In the genomic region with DNA sequence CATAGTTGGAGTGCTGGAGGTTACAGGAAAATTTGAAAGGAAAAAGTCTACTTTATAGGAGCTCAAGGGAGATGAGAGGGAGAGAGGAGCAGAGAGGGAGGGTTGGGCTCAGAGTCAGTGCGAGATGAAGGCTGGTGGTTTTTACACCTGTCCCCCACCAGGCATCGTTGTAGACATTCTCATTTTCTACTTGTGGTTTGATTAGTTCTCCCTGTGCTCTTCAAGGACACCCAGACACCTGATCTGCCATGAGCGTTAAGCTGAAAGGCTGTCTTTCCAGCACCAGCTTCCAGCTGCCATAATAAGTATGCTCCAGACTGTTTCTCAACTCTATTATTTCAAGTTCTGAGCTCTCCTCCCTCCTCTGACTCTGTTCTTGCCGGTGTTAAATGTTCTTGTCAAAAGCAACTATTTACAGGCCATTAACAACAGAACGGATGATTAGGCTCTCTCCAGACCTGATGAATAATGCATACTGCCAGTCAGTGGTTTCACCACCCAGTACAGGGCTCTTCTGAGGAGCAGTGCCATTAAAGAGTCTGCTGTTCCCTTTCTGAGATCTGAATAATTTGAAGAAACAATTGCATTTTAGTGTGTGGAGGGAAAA, we compare ENCODE assay signal across 16 cellular contexts.
"Had no signal": no experiment of that assay in that cellular context is flagged by ENCODE, and none has a peak within 500 bp of the region (broad histone marks: within the 10 kb centered on the region; RNA-seq: fewer than 3 reads in every experiment).

No MANE protein-coding gene starts in this region.

- H3K27me3 ChIP-seq: adrenal gland, body of pancreas, foreskin keratinocyte, heart left ventricle, ovary, right atrium auricular region, stomach, vagina had no signal

- H3K9me3 ChIP-seq: adrenal gland, body of pancreas, heart left ventricle, ovary, right atrium auricular region, stomach, thoracic aorta, vagina had no signal

- H3K27ac ChIP-seq: adrenal gland, body of pancreas, foreskin keratinocyte, heart left ventricle, ovary, right atrium auricular region, skin epidermis, stomach, thoracic aorta, vagina had no signal

- DNase-seq: activated naive CD4-positive, alpha-beta T cell treated with anti-CD3 and anti-CD28 coated beads, Interleukin-2, amount 50 U/mL, for 16 hours; adrenal gland; body of pancreas; dermis blood vessel endothelial cell; foreskin keratinocyte; heart left ventricle; mammary epithelial cell; ovary; stomach had no signal

- H3K4me1 ChIP-seq: adrenal gland, body of pancreas, foreskin keratinocyte, heart left ventricle, right atrium auricular region, stomach, vagina had no signal

- ATAC-seq: activated CD4-positive, CD25-positive, alpha-beta regulatory T cell treated with anti-CD3 and anti-CD28 coated beads, Interleukin-2, amount 50 U/mL, for 24 hours; body of pancreas; foreskin keratinocyte; heart left ventricle; left lobe of liver; natural killer cell treated with Interleukin-12 subunit alpha and Interleukin-12 subunit beta and Interleukin-15 and Interleukin-18, amount 100 ng/mL, for 72 hours had no signal

- H3K4me3 ChIP-seq: adrenal gland, body of pancreas, heart left ventricle, ovary, right atrium auricular region, skin epidermis, stomach, thoracic aorta, vagina had no signal

- H3K36me3 ChIP-seq: adrenal gland, heart left ventricle, ovary, right atrium auricular region, stomach, thoracic aorta, vagina had no signal
